16 cellular contexts compared by ENCODE assay signal in the genomic region with DNA sequence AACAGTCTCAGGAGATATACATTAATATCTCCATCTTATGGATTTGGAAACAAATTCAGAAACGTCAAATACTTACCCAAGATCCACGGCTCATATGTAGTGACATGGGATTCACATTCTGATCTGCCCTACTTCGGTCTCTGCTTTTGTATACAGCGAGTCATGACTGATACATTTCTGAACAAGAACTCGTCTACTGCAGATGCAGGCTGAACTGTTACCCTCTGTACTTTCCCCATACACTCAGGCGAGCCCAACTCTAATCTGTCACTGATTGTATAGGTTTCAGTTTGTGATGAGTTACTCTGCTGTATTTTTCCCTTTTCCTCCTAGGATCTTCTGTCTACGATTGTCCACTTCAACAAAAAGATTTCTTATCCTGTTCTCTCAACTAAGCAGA.
"Had no signal": no experiment of that assay in that cellular context is flagged by ENCODE, and none has a peak within 500 bp of the region (broad histone marks: within the 10 kb centered on the region; RNA-seq: fewer than 3 reads in every experiment).

No MANE protein-coding gene starts in this region.

- DNase-seq: activated CD4-positive, alpha-beta memory T cell treated with anti-CD3 and anti-CD28 coated beads, Interleukin-2, amount 10 ng/mL, durations not matched to agents 7 days and 5 days; activated CD4-positive, alpha-beta T cell treated with anti-CD3 and anti-CD28 coated beads for 4 hours; activated naive CD4-positive, alpha-beta T cell treated with anti-CD3 and anti-CD28 coated beads, Interleukin-2, amount 10 ng/mL, durations not matched to agents 7 days and 5 days; activated T-cell treated with anti-CD3 and anti-CD28 coated beads, Interleukin-2, amount 50 U/mL, for 24 hours; effector memory CD8-positive, alpha-beta T cell; erythroblast; glutamatergic neuron; kidney glomerular epithelial cell; psoas muscle; right lobe of liver; T-helper 17 cell had no signal

- H3K4me3 ChIP-seq: psoas muscle, right lobe of liver, thoracic aorta had no signal

- H3K4me3 Mint-ChIP-seq: activated CD4-positive, alpha-beta memory T cell treated with anti-CD3 and anti-CD28 coated beads, Interleukin-2, amount 10 ng/mL, durations not matched to agents 7 days and 5 days; activated naive CD4-positive, alpha-beta T cell treated with anti-CD3 and anti-CD28 coated beads, Interleukin-2, amount 10 ng/mL, durations not matched to agents 7 days and 5 days; activated T-cell treated with anti-CD3 and anti-CD28 coated beads, Interleukin-2, amount 50 U/mL, for 24 hours; central memory CD8-positive, alpha-beta T cell; dendritic cell treated with granulocyte-macrophage colony-stimulating factor and Interleukin-4, amounts not matched to agents 40 ng/mL and 50 ng/mL, for 4 days; effector memory CD8-positive, alpha-beta T cell; nephron; T-helper 17 cell had no signal

- H3K27ac Mint-ChIP-seq: activated CD4-positive, alpha-beta memory T cell treated with anti-CD3 and anti-CD28 coated beads, Interleukin-2, amount 10 ng/mL, durations not matched to agents 7 days and 5 days; activated naive CD4-positive, alpha-beta T cell treated with anti-CD3 and anti-CD28 coated beads, Interleukin-2, amount 10 ng/mL, durations not matched to agents 7 days and 5 days; activated T-cell treated with anti-CD3 and anti-CD28 coated beads, Interleukin-2, amount 50 U/mL, for 24 hours; dendritic cell treated with granulocyte-macrophage colony-stimulating factor and Interleukin-4, amounts not matched to agents 40 ng/mL and 50 ng/mL, for 4 days; effector memory CD8-positive, alpha-beta T cell; nephron; T-helper 17 cell had no signal

- ATAC-seq: effector memory CD8-positive, alpha-beta T cell; psoas muscle; right lobe of liver; SK-N-SH treated with all-trans-retinoic acid at 6 μM for 48 hours; T-helper 17 cell had no signal

- H3K4me1 Mint-ChIP-seq: activated CD4-positive, alpha-beta memory T cell treated with anti-CD3 and anti-CD28 coated beads, Interleukin-2, amount 10 ng/mL, durations not matched to agents 7 days and 5 days; activated naive CD4-positive, alpha-beta T cell treated with anti-CD3 and anti-CD28 coated beads, Interleukin-2, amount 10 ng/mL, durations not matched to agents 7 days and 5 days; central memory CD8-positive, alpha-beta T cell; nephron; T-helper 17 cell had no signal

- H3K36me3 Mint-ChIP-seq: activated naive CD4-positive, alpha-beta T cell treated with anti-CD3 and anti-CD28 coated beads, Interleukin-2, amount 10 ng/mL, durations not matched to agents 7 days and 5 days had no signal

- H3K27me3 ChIP-seq: right lobe of liver had no signal

- H3K9me3 Mint-ChIP-seq: activated CD4-positive, alpha-beta memory T cell treated with anti-CD3 and anti-CD28 coated beads, Interleukin-2, amount 10 ng/mL, durations not matched to agents 7 days and 5 days; activated naive CD4-positive, alpha-beta T cell treated with anti-CD3 and anti-CD28 coated beads, Interleukin-2, amount 10 ng/mL, durations not matched to agents 7 days and 5 days; activated T-cell treated with anti-CD3 and anti-CD28 coated beads, Interleukin-2, amount 50 U/mL, for 24 hours; central memory CD8-positive, alpha-beta T cell; effector memory CD8-positive, alpha-beta T cell; nephron had no signal

- H3K27ac ChIP-seq: psoas muscle, right lobe of liver, thoracic aorta had no signal

- H3K4me1 ChIP-seq: psoas muscle, right lobe of liver had no signal

- H3K36me3 ChIP-seq: right lobe of liver, thoracic aorta had no signal

- H3K9me3 ChIP-seq: psoas muscle, right lobe of liver, thoracic aorta had no signal
